8 cellular contexts compared by ENCODE assay signal in genomic region chr3:97763586-97764148, GRCh38. TPM values are rescaled to one million over a fixed set of nuclear protein-coding genes. Genes with fewer than 3 reads are reported as not detected.
DNase-seq lines count a peak whose midpoint lies in the region; ATAC-seq and TF ChIP-seq lines count a peak whose summit lies in the region.

No MANE protein-coding gene starts in this region.

- H3K36me3 ChIP-seq in BE2C (no peaks in the 10 kb centered on the region), mucosa of rectum (ENCODE audit: control insufficient read depth in 2 of 2, insufficient read depth in 2 of 2, low read length in 2 of 2) (no peaks in the 10 kb centered on the region)

- H3K27ac ChIP-seq in mucosa of rectum (ENCODE audit: low read depth in 2 of 2, low read length in 2 of 2), result no peak overlapping the region

- H3K4me3 ChIP-seq in BE2C (ENCODE audit: low read depth, low read length), result peak overlapping the region; percentile 86
- peak overlapping the region; percentile 96 to 97 for H3K4me3 ChIP-seq in mucosa of rectum (ENCODE audit: low read length in 2 of 2)

- peaks cover under 1% of the 10 kb centered on the region for H3K36me3 Mint-ChIP-seq in brain

- no peaks in the 10 kb centered on the region for H3K9me3 ChIP-seq in BE2C
- H3K9me3 ChIP-seq in mucosa of rectum (ENCODE audit: control insufficient read depth in 2 of 2, low read length in 2 of 2), result no peaks in the 10 kb centered on the region

- H3K4me1 ChIP-seq in BE2C (no peaks in the 10 kb centered on the region), mucosa of rectum (ENCODE audit: control insufficient read depth in 2 of 2, insufficient read depth in 2 of 2, low read length in 2 of 2) (no peaks in the 10 kb centered on the region)

- peaks cover 13% of the 10 kb centered on the region for H3K27me3 Mint-ChIP-seq in brain

- H3K27me3 ChIP-seq in BE2C (no peaks in the 10 kb centered on the region), mucosa of rectum (ENCODE audit: control insufficient read depth in 2 of 2, insufficient read depth in 2 of 2, low read length in 2 of 2) (no peaks in the 10 kb centered on the region)

- H3K4me3 Mint-ChIP-seq in brain, result peak overlapping the region; percentile 93 to 98 (median 97)

- peak overlapping the region; percentile 24 to 76 for H3K9ac ChIP-seq in mucosa of rectum (ENCODE audit: low read depth in 1 of 2, low read length in 2 of 2)

- no peak for ATAC-seq in HG03139 (IDR thresholded peaks at IDR 0.05; ENCODE audit: unreplicated experiment)

- H3K27ac Mint-ChIP-seq in brain, result peak overlapping the region; percentile 98 to 99 (median 99)

- H3K4me1 Mint-ChIP-seq in brain, result peaks cover 41% of the 10 kb centered on the region

- no peak for DNase-seq in BE2C
- DNase-seq in HK-2 (ENCODE audit: unreplicated experiment), result peak; percentile 1
- no peak for DNase-seq in stimulated activated CD4-positive, alpha-beta T cell treated with anti-CD3 and anti-CD28 coated beads, Interleukin-4, amount 100 ng/mL, for 4 hours
- DNase-seq in NCI-H2029 (lab: John Stamatoyannopoulos, UW), result no peak
- no peak for DNase-seq in activated CD4-positive, CD25-positive, alpha-beta regulatory T cell treated with anti-CD3 and anti-CD28 coated beads, Interleukin-2, amount 50 U/mL, for 72 hours

- no peak for TF ChIP-seq CTCF in BE2C (IDR thresholded peaks at IDR 0.05; ENCODE audit: low read depth, low read length)
- TF ChIP-seq CTCF in brain (conservative IDR thresholded peaks at IDR 0.05), result no peak

- no peaks in the 10 kb centered on the region for H3K9me3 Mint-ChIP-seq in brain

RNA-seq across cellular contexts. Expression of gene ARL6, which starts 0.9 kb away (rescaled TPM):
- polyA plus RNA-seq in BE2C (2012; ENCODE audit: insufficient read depth, insufficient read length, low read depth), result 38.1 TPM
- 3.8 TPM for polyA plus RNA-seq in brain (ENCODE audit: insufficient read depth, low read depth, low replicate concordance)

RNA-seq across cellular contexts. Expression of gene CRYBG3, which starts 58.1 kb away (rescaled TPM):
- polyA plus RNA-seq in BE2C (2012; ENCODE audit: insufficient read depth, insufficient read length, low read depth), result 15.8 TPM
- polyA plus RNA-seq in brain (ENCODE audit: insufficient read depth, low read depth, low replicate concordance), result 1.1 TPM
